Comparison of ENCODE assay signal across 10 cellular contexts in genomic region chr21:15053531-15053930, GRCh38.
"Had no signal": no experiment of that assay in that cellular context is flagged by ENCODE, and none has a peak within 500 bp of the region (broad histone marks: within the 10 kb centered on the region; RNA-seq: fewer than 3 reads in every experiment).

No MANE protein-coding gene starts in this region.

- H3K27me3 ChIP-seq: cardiac muscle cell, gastroesophageal sphincter, tibial artery had no signal

- H3K27ac Mint-ChIP-seq: activated CD4-positive, alpha-beta memory T cell treated with anti-CD3 and anti-CD28 coated beads for 36 hours; T-helper 2 cell treated with Interferon-gamma antibody and Interleukin-4, amounts not matched to agents 5 μg/mL and 100 μg/mL, for 36 hours had no signal

- H3K9me3 ChIP-seq: gastroesophageal sphincter, tibial artery had no signal

- H3K27ac ChIP-seq: cardiac muscle cell, gastroesophageal sphincter, skin epidermis, tibial artery had no signal

- ATAC-seq: gastroesophageal sphincter had no signal

- H3K4me3 ChIP-seq: cardiac muscle cell, gastroesophageal sphincter, skin epidermis, tibial artery had no signal

- H3K4me3 Mint-ChIP-seq: activated CD4-positive, alpha-beta memory T cell treated with anti-CD3 and anti-CD28 coated beads for 36 hours; T-helper 2 cell treated with Interferon-gamma antibody and Interleukin-4, amounts not matched to agents 5 μg/mL and 100 μg/mL, for 36 hours had no signal

- DNase-seq: activated CD4-positive, alpha-beta memory T cell treated with anti-CD3 and anti-CD28 coated beads for 36 hours; activated CD4-positive, alpha-beta T cell treated with anti-CD3 and anti-CD28 coated beads for 1 hour; activated naive CD4-positive, alpha-beta T cell; effector CD4-positive, alpha-beta T cell; naive B cell; tibial artery had no signal

- H3K27me3 Mint-ChIP-seq: activated CD4-positive, alpha-beta memory T cell treated with anti-CD3 and anti-CD28 coated beads for 36 hours; naive B cell had no signal

- H3K36me3 ChIP-seq: cardiac muscle cell, gastroesophageal sphincter, tibial artery had no signal

- H3K9me3 Mint-ChIP-seq: activated CD4-positive, alpha-beta memory T cell treated with anti-CD3 and anti-CD28 coated beads for 36 hours; naive B cell; T-helper 2 cell treated with Interferon-gamma antibody and Interleukin-4, amounts not matched to agents 5 μg/mL and 100 μg/mL, for 36 hours had no signal

- H3K36me3 Mint-ChIP-seq: activated CD4-positive, alpha-beta memory T cell treated with anti-CD3 and anti-CD28 coated beads for 36 hours; naive B cell had no signal
